Comparison of ENCODE assay signal across 8 cellular contexts in genomic region chr5:73591102-73591695, GRCh38. TPM values are rescaled to one million over a fixed set of nuclear protein-coding genes. Genes with fewer than 3 reads are reported as not detected.
DNase-seq lines count a peak whose midpoint lies in the region; ATAC-seq and TF ChIP-seq lines count a peak whose summit lies in the region.

No MANE protein-coding gene starts in this region.

- 49 to 58% (median 58%) methylated on average over 4 of the region's 4 CpGs for WGBS in adrenal gland, 4 donors

- intact Hi-C loops in adrenal gland (cut with DNase I): loop anchor here (2.0 to 5.0 kb wide), 2 partner anchors 201 to 202 kb away; no protein-coding TSS in a partner anchor
- intact Hi-C loops in left ventricle myocardium superior (cut with micrococcal nuclease): loop anchor here (1.0 kb wide), 1 partner anchor 201 kb away; no protein-coding TSS in a partner anchor
- intact Hi-C loops in sciatic nerve (cut with DNase I): loop anchor here (10.0 kb wide), 1 partner anchor 1054 kb away; the partner anchor contains the start of gene ENC1

- no peak overlapping the region for H3K4me3 ChIP-seq in adrenal gland

- H3K4me1 ChIP-seq in adrenal gland (replicated peaks in 1 of 2): peaks cover 0 to 8% of the 10 kb centered on the region in 2 donors

- no peak overlapping the region for H3K27ac ChIP-seq in C4-2B
- no peak overlapping the region for H3K27ac ChIP-seq in adrenal gland

- DNase-seq in KG1 (lab: John Stamatoyannopoulos, UW) (peak; percentile 17), OCI-M1 (lab: John Stamatoyannopoulos, UW) (peak; percentile 80), adrenal gland (peak; percentile 32 to 80 (median 72)), left ventricle myocardium superior (no peak), sciatic nerve (ENCODE audit: low spot score) (no peak)

- H3K9me3 ChIP-seq in adrenal gland (replicated peaks in 1 of 3): no peaks in the 10 kb centered on the region

- TF ChIP-seq CTCF in C4-2B (conservative IDR thresholded peaks at IDR 0.05): peak; percentile 87
- peak; percentile 91 to 95 (median 93) for TF ChIP-seq CTCF in adrenal gland (IDR thresholded peaks at IDR 0.05)

- no peaks in the 10 kb centered on the region for H3K27me3 ChIP-seq in adrenal gland

- no peak for TF ChIP-seq POLR2A in adrenal gland (IDR thresholded peaks at IDR 0.05)

- no peaks in the 10 kb centered on the region for H3K36me3 ChIP-seq in adrenal gland (replicated peaks in 1 of 2)

- ATAC-seq in GM18511 (IDR thresholded peaks at IDR 0.05; ENCODE audit: unreplicated experiment) (peak; percentile 59), left ventricle myocardium superior (peak; percentile 68), sciatic nerve (peak; percentile 90), HG02588 (IDR thresholded peaks at IDR 0.05; ENCODE audit: unreplicated experiment) (no peak)

RNA-seq across cellular contexts. Expression of gene UTP15, which starts 25.7 kb away (rescaled TPM):
- total RNA-seq in adrenal gland: 10 to 100 TPM in 6 of 8 donors, 1 to 10 TPM in 2; 6.2 to 30.2 (median 16.9) TPM
- 10 to 100 TPM in 1 of 3 donors, 1 to 10 TPM in 2; 4.2 to 19.2 (median 5.1) TPM for polyA plus RNA-seq in adrenal gland
- total RNA-seq in left ventricle myocardium superior: 11.3 TPM
- total RNA-seq in sciatic nerve: 18.5 TPM

RNA-seq across cellular contexts. Expression of gene ANKRA2, which starts 25.8 kb away (rescaled TPM):
- 10 to 100 TPM; 14.3 to 36.1 (median 27.6) TPM for total RNA-seq in adrenal gland
- polyA plus RNA-seq in adrenal gland: 10 to 100 TPM; 19.6 to 35.8 (median 22.0) TPM
- total RNA-seq in left ventricle myocardium superior: 14.1 TPM
- 28.0 TPM for total RNA-seq in sciatic nerve

RNA-seq across cellular contexts. Expression of gene ARHGEF28, which starts 34.8 kb away (rescaled TPM):
- total RNA-seq in adrenal gland: 100 to 1,000 TPM in 1 of 8 donors, 10 to 100 TPM in 7; 33.5 to 138 (median 60.0) TPM
- polyA plus RNA-seq in adrenal gland: 10 to 100 TPM; 25.3 to 40.9 (median 32.9) TPM
- total RNA-seq in left ventricle myocardium superior: 3.5 TPM
- total RNA-seq in sciatic nerve: 51.8 TPM

Comparison
In these comparisons a context has a peak if more than half of its experiments do, and no peak if none do; other contexts are left out.
1. DNase-seq: peak in KG1 (single experiment), OCI-M1 (single experiment) and adrenal gland (7 of 7); none in left ventricle myocardium superior (single experiment) and sciatic nerve (single experiment).